ENCODE assay signal across 8 cellular contexts in the genomic region with DNA sequence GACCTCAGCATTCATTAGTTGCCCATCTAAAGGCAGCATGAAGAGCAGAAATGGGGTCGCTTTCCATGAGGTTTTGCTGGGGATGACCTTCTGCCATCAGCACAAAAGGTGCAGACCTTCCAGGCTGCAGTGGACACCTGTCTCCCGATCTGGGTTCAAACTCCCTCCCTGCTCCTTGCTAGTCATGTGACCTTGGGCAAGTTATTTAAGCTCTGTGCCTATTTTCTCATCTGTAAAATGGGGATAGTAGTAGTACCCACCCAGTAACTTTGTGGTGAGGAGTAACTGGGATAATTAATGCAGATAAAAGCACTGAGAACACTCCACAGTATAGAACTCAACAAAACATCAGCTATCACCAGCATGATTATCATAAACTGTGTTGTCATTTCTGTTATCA.
"Had no signal": no experiment of that assay in that cellular context is flagged by ENCODE, and none has a peak within 500 bp of the region (broad histone marks: within the 10 kb centered on the region; RNA-seq: fewer than 3 reads in every experiment).

No MANE protein-coding gene starts in this region.

- FAIRE-seq: G401.6, GM12878, GM12891, GM12892, GM18507, GM19239 had no signal

- DNase-seq: GDM1, GF-D8 had no signal

- H3K4me3 ChIP-seq: GM12878 had no signal

- ATAC-seq: GM12878 had no signal
